In genomic region chr20:63268671-63269439, GRCh38 we compare ENCODE assay signal across 21 cellular contexts. TPM values are rescaled to one million over a fixed set of nuclear protein-coding genes. Genes with fewer than 3 reads are reported as not detected.
DNase-seq lines count a peak whose midpoint lies in the region; ATAC-seq and TF ChIP-seq lines count a peak whose summit lies in the region.
"Had no signal": no experiment of that assay in that cellular context is flagged by ENCODE, and none has a peak within 500 bp of the region (broad histone marks: within the 10 kb centered on the region; RNA-seq: fewer than 3 reads in every experiment).

No MANE protein-coding gene starts in this region.

- TF ChIP-seq CTCF in brain (conservative IDR thresholded peaks at IDR 0.05) (no peak), smooth muscle cell (IDR thresholded peaks at IDR 0.05; ENCODE audit: borderline replicate concordance, insufficient read depth, poor library complexity, severe bottlenecking) (no peak)

- H3K4me3 ChIP-seq in smooth muscle cell = no peak overlapping the region
- H3K4me3 ChIP-seq: HAP-1, heart left ventricle, lower lobe of right lung, thoracic aorta had no signal

- no peak for ATAC-seq in GM18858 (IDR thresholded peaks at IDR 0.05; ENCODE audit: unreplicated experiment)
- ATAC-seq in HG02938 (IDR thresholded peaks at IDR 0.05; ENCODE audit: unreplicated experiment) = no peak
- ATAC-seq: heart left ventricle; lower lobe of right lung; stimulated activated naive B cell treated with anti-CD40 and anti-IgM and Interleukin-4, amounts not matched to agents 10 μg/mL and 1 μg/mL and 100 μg/mL, for 72 hours had no signal

- peaks cover 6% of the 10 kb centered on the region for H3K27me3 Mint-ChIP-seq in brain

- peaks cover 71% of the 10 kb centered on the region for H3K4me1 Mint-ChIP-seq in brain

- peaks cover 9% of the 10 kb centered on the region for H3F3A ChIP-seq in smooth muscle cell (ENCODE audit: low read depth)

- no peaks in the 10 kb centered on the region for H3K27me3 ChIP-seq in smooth muscle cell (ENCODE audit: low read depth)

- peak overlapping the region; percentile 48 for H3K4me2 ChIP-seq in smooth muscle cell

- peaks cover 16% of the 10 kb centered on the region for H3K4me1 ChIP-seq in smooth muscle cell (ENCODE audit: low read depth)

- DNase-seq in HPDE6-E6E7 (ENCODE audit: extremely low spot score) (peak; percentile 61), left kidney (ENCODE audit: low read depth, low spot score) (peak; percentile 74), smooth muscle cell (lab: John Stamatoyannopoulos, UW; ENCODE audit: unreplicated experiment) (no peak)
- DNase-seq in stimulated activated CD4-positive, alpha-beta T cell treated with anti-CD3 and anti-CD28 coated beads, Interleukin-1b, Interleukin-23, amount 100 ng/mL, for 48 hours = no peak
- DNase-seq: activated CD4-positive, alpha-beta T cell treated with anti-CD3 and anti-CD28 coated beads for 1 hour; activated CD8-positive, alpha-beta memory T cell treated with anti-CD3 and anti-CD28 coated beads for 24 hours; heart left ventricle; immature natural killer cell; lower lobe of right lung; NCI-H2107; NCI-H526 treated with DMSO at 0.1 percent for 48 hours; stimulated activated CD4-positive, alpha-beta T cell treated with anti-CD3 and anti-CD28 coated beads, Interleukin-2, amount 100 ng/mL, for 24 hours; stimulated activated naive B cell treated with anti-CD40 and anti-IgM and Interleukin-4, amounts not matched to agents 10 μg/mL and 1 μg/mL and 100 μg/mL, for 72 hours had no signal

- peak overlapping the region; percentile 34 for H3K27ac ChIP-seq in smooth muscle cell (ENCODE audit: low read depth)
- H3K27ac ChIP-seq: heart left ventricle, lower lobe of right lung, thoracic aorta had no signal

- H3K36me3 Mint-ChIP-seq in brain = no peaks in the 10 kb centered on the region
- H3K36me3 Mint-ChIP-seq: activated naive CD4-positive, alpha-beta T cell treated with anti-CD3 and anti-CD28 coated beads, Interleukin-2, amount 50 U/mL, for 24 hours; immature natural killer cell; stimulated activated naive B cell treated with anti-CD40 and anti-IgM and Interleukin-4, amounts not matched to agents 10 μg/mL and 1 μg/mL and 100 μg/mL, for 72 hours had no signal

- H3K4me3 Mint-ChIP-seq in brain = peak overlapping the region in 3 of 5 experiments; percentile 38 to 86 (median 72)
- H3K4me3 Mint-ChIP-seq: activated naive CD4-positive, alpha-beta T cell treated with anti-CD3 and anti-CD28 coated beads, Interleukin-2, amount 50 U/mL, for 24 hours; immature natural killer cell; stimulated activated naive B cell treated with anti-CD40 and anti-IgM and Interleukin-4, amounts not matched to agents 10 μg/mL and 1 μg/mL and 100 μg/mL, for 72 hours had no signal

- H2AFZ ChIP-seq in smooth muscle cell (ENCODE audit: low read depth) = no peak overlapping the region

- peaks cover 25% of the 10 kb centered on the region for H3K79me2 ChIP-seq in smooth muscle cell (ENCODE audit: low read depth)

- H3K36me3 ChIP-seq in smooth muscle cell (ENCODE audit: low read depth) = no peaks in the 10 kb centered on the region
- H3K36me3 ChIP-seq: HAP-1, heart left ventricle, lower lobe of right lung, thoracic aorta had no signal

- no peaks in the 10 kb centered on the region for H3K9me3 Mint-ChIP-seq in brain
- H3K9me3 Mint-ChIP-seq: activated naive CD4-positive, alpha-beta T cell treated with anti-CD3 and anti-CD28 coated beads, Interleukin-2, amount 50 U/mL, for 24 hours; stimulated activated naive B cell treated with anti-CD40 and anti-IgM and Interleukin-4, amounts not matched to agents 10 μg/mL and 1 μg/mL and 100 μg/mL, for 72 hours had no signal

- no peaks in the 10 kb centered on the region for H3K9me3 ChIP-seq in smooth muscle cell (replicated peaks; ENCODE audit: low read depth)
- H3K9me3 ChIP-seq: HAP-1, heart left ventricle, lower lobe of right lung, thoracic aorta had no signal

- H3K27ac Mint-ChIP-seq in brain = peak overlapping the region in 3 of 5 experiments; percentile 85 to 90 (median 88)
- H3K27ac Mint-ChIP-seq: activated naive CD4-positive, alpha-beta T cell treated with anti-CD3 and anti-CD28 coated beads, Interleukin-2, amount 50 U/mL, for 24 hours; immature natural killer cell had no signal

- H3K9ac ChIP-seq in smooth muscle cell (ENCODE audit: low read depth) = no peak overlapping the region

- 50% methylated on average over 18 of the region's 18 CpGs for WGBS in smooth muscle cell (ENCODE audit: low lambda C conversion rate)

- peaks cover 8% of the 10 kb centered on the region for H4K20me1 ChIP-seq in smooth muscle cell (ENCODE audit: low read depth)

RNA-seq across cellular contexts. Expression of gene ARFGAP1, which starts 3.8 kb away (rescaled TPM):
- polyA plus RNA-seq in brain (ENCODE audit: insufficient read depth, low read depth, low replicate concordance) = 42.2 TPM
- total RNA-seq in smooth muscle cell = 100 and 101 TPM in 2 replicates
- 169 and 188 TPM in 2 replicates for polyA plus RNA-seq in smooth muscle cell

RNA-seq across cellular contexts. Expression of gene NKAIN4, which starts 14.6 kb away (rescaled TPM):
- 17.7 TPM for polyA plus RNA-seq in brain (ENCODE audit: insufficient read depth, low read depth, low replicate concordance)
- 34.2 and 50.0 TPM in 2 replicates for total RNA-seq in smooth muscle cell
- polyA plus RNA-seq in smooth muscle cell = 19.8 and 78.9 TPM in 2 replicates
- total RNA-seq: heart left ventricle, lower lobe of right lung, RPMI7951, thoracic aorta had no signal
- polyA plus RNA-seq: heart left ventricle, immature natural killer cell had no signal

RNA-seq across cellular contexts. Expression of gene COL20A1, which starts 24.1 kb away (rescaled TPM):
- polyA plus RNA-seq in brain (ENCODE audit: insufficient read depth, low read depth, low replicate concordance) = 4.3 TPM
- 0.36 and 0.81 TPM in 2 replicates for total RNA-seq in smooth muscle cell
- polyA plus RNA-seq in smooth muscle cell = 0.23 and 0.70 TPM in 2 replicates
- total RNA-seq: heart left ventricle, lower lobe of right lung, osteocyte, RPMI7951, thoracic aorta had no signal
- polyA plus RNA-seq: heart left ventricle, immature natural killer cell had no signal

RNA-seq across cellular contexts. Expression of gene BIRC7, which starts 33.1 kb away (rescaled TPM):
- polyA plus RNA-seq in brain (ENCODE audit: insufficient read depth, low read depth, low replicate concordance) (not detected), smooth muscle cell (10.9 and 12.2 TPM in 2 replicates)
- 3.5 and 5.8 TPM in 2 replicates for total RNA-seq in smooth muscle cell
- total RNA-seq: osteocyte, RPMI7951, thoracic aorta had no signal
- polyA plus RNA-seq: heart left ventricle, immature natural killer cell had no signal

RNA-seq across cellular contexts. Expression of gene YTHDF1, which starts 52.9 kb away (rescaled TPM):
- polyA plus RNA-seq in brain (ENCODE audit: insufficient read depth, low read depth, low replicate concordance) = 41.3 TPM
- 25.3 and 28.2 TPM in 2 replicates for total RNA-seq in smooth muscle cell
- 35.8 and 50.9 TPM in 2 replicates for polyA plus RNA-seq in smooth muscle cell

Comparison
In these comparisons a context has a peak if more than half of its experiments do, and no peak if none do; other contexts are left out.
1. DNase-seq: peak in HPDE6-E6E7 (single experiment) and left kidney (single experiment); none in smooth muscle cell (single experiment) and stimulated activated CD4-positive, alpha-beta T cell treated with anti-CD3 and anti-CD28 coated beads, Interleukin-1b, Interleukin-23, amount 100 ng/mL, for 48 hours (single experiment).